10 cellular contexts compared by ENCODE assay signal in the genomic region with DNA sequence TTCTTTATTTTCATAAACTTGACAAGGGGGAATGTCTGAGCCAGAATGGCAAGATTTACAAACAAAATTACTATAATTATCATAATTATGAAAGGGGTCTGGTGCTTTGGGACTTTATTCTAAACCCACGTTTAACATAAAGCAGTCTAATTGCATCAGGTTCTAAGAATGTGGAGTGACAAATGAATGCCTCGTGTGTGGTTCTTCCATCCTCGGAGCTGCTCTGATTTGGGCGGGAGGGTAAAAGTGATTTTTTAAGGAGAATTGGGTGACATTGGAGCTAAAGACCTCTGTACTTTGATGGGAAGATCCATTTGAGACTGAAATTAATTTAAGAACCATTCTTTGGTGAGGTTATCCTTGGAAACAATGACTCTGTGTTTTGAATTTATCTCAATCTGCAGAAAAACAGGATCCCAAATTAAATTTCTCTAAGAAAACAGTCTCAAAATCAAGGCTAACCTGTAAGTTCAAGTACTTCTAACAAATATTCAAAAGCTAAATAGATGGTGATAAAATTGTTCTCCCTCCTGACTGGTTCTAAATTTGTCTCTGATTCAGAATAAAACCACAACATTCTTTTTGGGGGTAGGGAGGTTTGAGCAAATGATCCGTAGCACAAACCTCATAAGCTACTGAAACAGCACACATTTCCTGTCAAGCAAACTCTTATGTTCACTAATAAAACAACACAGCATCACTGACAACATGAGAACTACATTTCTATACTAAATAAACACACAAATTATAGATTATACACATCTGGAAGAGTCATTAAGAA.
DNase-seq lines count a peak whose midpoint lies in the region; ATAC-seq, FAIRE-seq and TF ChIP-seq lines count a peak whose summit lies in the region.
"Had no signal": no experiment of that assay in that cellular context is flagged by ENCODE, and none has a peak within 500 bp of the region (broad histone marks: within the 10 kb centered on the region; RNA-seq: fewer than 3 reads in every experiment).

No MANE protein-coding gene starts in this region.

- intact Hi-C loops in prostate gland (cut with DNase I): no loop called here

- no peaks in the 10 kb centered on the region for H3K4me1 ChIP-seq in prostate gland (replicated peaks)

- no peak for FAIRE-seq in GM12891 (lab: Jason Lieb, UNC)

- H3K36me3 Mint-ChIP-seq in T-helper 2 cell treated with Interferon-gamma antibody and Interleukin-4, amounts not matched to agents 5 μg/mL and 100 μg/mL, for 36 hours (ENCODE audit: low read depth): peaks cover 6% of the 10 kb centered on the region
- H3K36me3 Mint-ChIP-seq: IgD-negative memory B cell had no signal

- H3K9me3 ChIP-seq in prostate gland: no peaks in the 10 kb centered on the region

- H3K9me3 Mint-ChIP-seq in T-helper 2 cell treated with Interferon-gamma antibody and Interleukin-4, amounts not matched to agents 5 μg/mL and 100 μg/mL, for 36 hours: no peaks in the 10 kb centered on the region
- H3K9me3 Mint-ChIP-seq: IgD-negative memory B cell had no signal

- peak overlapping the region; percentile 74 for H3K27ac Mint-ChIP-seq in T-helper 2 cell treated with Interferon-gamma antibody and Interleukin-4, amounts not matched to agents 5 μg/mL and 100 μg/mL, for 36 hours

- TF ChIP-seq CTCF in AG10803 (conservative IDR thresholded peaks at IDR 0.05; ENCODE audit: low read length) (no peak), prostate gland (IDR thresholded peaks at IDR 0.05) (no peak)

- H3K4me1 Mint-ChIP-seq in T-helper 2 cell treated with Interferon-gamma antibody and Interleukin-4, amounts not matched to agents 5 μg/mL and 100 μg/mL, for 36 hours (ENCODE audit: low read depth): peaks cover 47% of the 10 kb centered on the region

- H3K27me3 Mint-ChIP-seq in T-helper 2 cell treated with Interferon-gamma antibody and Interleukin-4, amounts not matched to agents 5 μg/mL and 100 μg/mL, for 36 hours (ENCODE audit: low read depth): no peaks in the 10 kb centered on the region

- no peak overlapping the region for H3K27ac ChIP-seq in prostate gland

- H3K36me3 ChIP-seq in prostate gland: no peaks in the 10 kb centered on the region

- peak; percentile 42 for ATAC-seq in GM18858 (IDR thresholded peaks at IDR 0.05; ENCODE audit: unreplicated experiment)
- no peak for ATAC-seq in HG03469 (IDR thresholded peaks at IDR 0.05; ENCODE audit: unreplicated experiment)

- WGBS in prostate gland: 74% methylated on average over 5 of the region's 5 CpGs

- no peaks in the 10 kb centered on the region for H3K27me3 ChIP-seq in prostate gland (replicated peaks; ENCODE audit: insufficient read depth)

- no peak for TF ChIP-seq POLR2A in GM12891 (IDR thresholded peaks at IDR 0.05; ENCODE audit: low read depth, low read length)
- TF ChIP-seq POLR2A in prostate gland (IDR thresholded peaks at IDR 0.05): no peak

- H3K4me3 ChIP-seq in AG10803 (ENCODE audit: low read length): no peak overlapping the region
- no peak overlapping the region for H3K4me3 ChIP-seq in prostate gland

- peak overlapping the region; percentile 63 for H3K4me3 Mint-ChIP-seq in T-helper 2 cell treated with Interferon-gamma antibody and Interleukin-4, amounts not matched to agents 5 μg/mL and 100 μg/mL, for 36 hours
- H3K4me3 Mint-ChIP-seq: IgD-negative memory B cell had no signal

- DNase-seq in AG10803 (ENCODE audit: low read depth): peak; percentile 76
- DNase-seq in T-helper 2 cell treated with Interferon-gamma antibody and Interleukin-4, amounts not matched to agents 5 μg/mL and 100 μg/mL, for 36 hours (ENCODE audit: low spot score): no peak
- DNase-seq in foreskin melanocyte: peak; percentile 42
- no peak for DNase-seq in GM12891 (ENCODE audit: insufficient read length, low spot score)
- DNase-seq in mucosa of gallbladder (ENCODE audit: low spot score): no peak
- no peak for DNase-seq in prostate gland (ENCODE audit: low spot score)
- DNase-seq: DMS79 treated with DMSO at 0.1 percent for 48 hours had no signal

TF ChIP-seq in GM12891, 5 proteins besides CTCF, POLR2A, EP300 and RAD21:
- no peak for TF ChIP-seq SPI1 (IDR thresholded peaks at IDR 0.05; ENCODE audit: low read depth, low read length)
- no peak for TF ChIP-seq PAX5 (IDR thresholded peaks at IDR 0.05; ENCODE audit: insufficient read depth, low read length, severe bottlenecking)
- TF ChIP-seq POLR2AphosphoS5 (IDR thresholded peaks at IDR 0.05; ENCODE audit: low read depth, low read length): no peak
- no peak for TF ChIP-seq POU2F2 (IDR thresholded peaks at IDR 0.05; ENCODE audit: low read depth, low read length)
- no peak for TF ChIP-seq TAF1 (IDR thresholded peaks at IDR 0.05; ENCODE audit: low read depth, low read length)
TF ChIP-seq in GM12891: peak in this region for 0.

Comparison
In these comparisons a context has a peak if more than half of its experiments do, and no peak if none do; other contexts are left out.
1. DNase-seq: peak in AG10803 (single experiment) and foreskin melanocyte (single experiment); none in T-helper 2 cell treated with Interferon-gamma antibody and Interleukin-4, amounts not matched to agents 5 μg/mL and 100 μg/mL, for 36 hours (single experiment), GM12891 (single experiment), mucosa of gallbladder (single experiment) and prostate gland (single experiment).